In genomic region chr5:38719403-38719802, GRCh38 we compare ENCODE assay signal across 24 cellular contexts.
A peak's percentile ranks its signal among the peaks of the same experiment; 100 is the strongest.
DNase-seq lines count a peak whose midpoint lies in the region; ATAC-seq and TF ChIP-seq lines count a peak whose summit lies in the region.
"Had no signal": no experiment of that assay in that cellular context is flagged by ENCODE, and none has a peak within 500 bp of the region (broad histone marks: within the 10 kb centered on the region; RNA-seq: fewer than 3 reads in every experiment).

No MANE protein-coding gene starts in this region.

- WGBS in H9 (ENCODE audit: extremely low coverage, insufficient read length, low lambda C conversion rate) = no CpG with 5 or more reads among the region's 1 CpG
- 79% methylated on average over 1 of the region's 1 CpG for WGBS in hepatocyte (ENCODE audit: low lambda C conversion rate, missing lambda C conversion rate)
- 45 to 63% methylated on average over 1 of the region's 1 CpG for WGBS in sigmoid colon, 2 donors

- TF ChIP-seq CTCF in H9 (conservative IDR thresholded peaks at IDR 0.05) (no peak), hepatocyte (IDR thresholded peaks at IDR 0.05; ENCODE audit: poor library complexity) (no peak), sigmoid colon (IDR thresholded peaks at IDR 0.05) (no peak)

- ATAC-seq in GM21367 (IDR thresholded peaks at IDR 0.05; ENCODE audit: unreplicated experiment) (no peak), GM21447 (IDR thresholded peaks at IDR 0.05; ENCODE audit: unreplicated experiment) (no peak)
- ATAC-seq: activated T-helper 17 cell treated with anti-CD3 and anti-CD28 coated beads, Interleukin-2, amount 50 U/mL, for 72 hours; body of pancreas; T-helper 17 cell had no signal

- H3K4me1 ChIP-seq in H9 (ENCODE audit: insufficient read depth, low read length) = no peaks in the 10 kb centered on the region
- H3K4me1 ChIP-seq in hepatocyte (ENCODE audit: insufficient read depth) = peaks cover 10% of the 10 kb centered on the region
- H3K4me1 ChIP-seq in sigmoid colon = peaks cover 0 to 21% (median 14%) of the 10 kb centered on the region in 4 donors
- H3K4me1 ChIP-seq: body of pancreas, colonic mucosa, HAP-1, SJCRH30 had no signal

- H2BK20ac ChIP-seq in H9 (ENCODE audit: low read depth, low read length, poor library complexity, severe bottlenecking) = peak overlapping the region; percentile 61

- DNase-seq in H9 (no peak), SK-N-MC (ENCODE audit: low read depth, low spot score) (peak; percentile 98), hepatocyte (ENCODE audit: low spot score) (no peak), sigmoid colon (no peak), NCI-H1436 (lab: John Stamatoyannopoulos, UW) (no peak)
- DNase-seq in activated CD4-positive, alpha-beta T cell treated with anti-CD3 and anti-CD28 coated beads for 1 hour = no peak
- DNase-seq: activated CD4-positive, alpha-beta T cell treated with anti-CD3 and anti-CD28 coated beads, Interleukin-2, amount 50 U/mL, for 4 hours; activated CD8-positive, alpha-beta memory T cell treated with anti-CD3 and anti-CD28 coated beads, Interleukin-2, amount 50 U/mL, for 4 hours; activated naive CD8-positive, alpha-beta T cell treated with anti-CD3 and anti-CD28 coated beads, Interleukin-2, amount 10 ng/mL, durations not matched to agents 7 days and 5 days; body of pancreas; colonic mucosa; DMS 273 treated with DMSO at 0.1 percent for 48 hours; left ventricle myocardium superior; MV-4-11; NCI-H1694 treated with DMSO at 0.1 percent for 48 hours; NCI-H526; SJCRH30; T-helper 17 cell had no signal

- no peaks in the 10 kb centered on the region for H4K20me1 ChIP-seq in H9 (ENCODE audit: control insufficient read depth, insufficient read depth, insufficient read length)
- H4K20me1 ChIP-seq in hepatocyte (ENCODE audit: insufficient read depth, poor library complexity, severe bottlenecking) = no peaks in the 10 kb centered on the region

- no peak overlapping the region for H3T11ph ChIP-seq in H9 (ENCODE audit: low read length)

- no peak overlapping the region for H3K4ac ChIP-seq in H9 (ENCODE audit: low read depth, low read length)

- H2AFZ ChIP-seq in H9 (ENCODE audit: low read length) (no peak overlapping the region), hepatocyte (no peak overlapping the region)

- no peaks in the 10 kb centered on the region for H3K23me2 ChIP-seq in H9 (ENCODE audit: insufficient read length, low read depth, low read length, poor library complexity, severe bottlenecking)

- no peak overlapping the region for H2BK15ac ChIP-seq in H9 (ENCODE audit: low read depth, low read length)

- no peaks in the 10 kb centered on the region for H3K9me3 ChIP-seq in H9 (ENCODE audit: control insufficient read depth, low read depth, low read length)
- H3K9me3 ChIP-seq in SK-N-MC (ENCODE audit: low read depth, low read length) = no peaks in the 10 kb centered on the region
- no peaks in the 10 kb centered on the region for H3K9me3 ChIP-seq in hepatocyte (ENCODE audit: low read depth)
- H3K9me3 ChIP-seq in sigmoid colon = no peaks in the 10 kb centered on the region
- H3K9me3 ChIP-seq: body of pancreas, colonic mucosa, HAP-1 had no signal

- no peaks in the 10 kb centered on the region for H3K79me1 ChIP-seq in H9 (ENCODE audit: insufficient read depth, low read depth, low read length, poor library complexity, severe bottlenecking)

- H3K4me1 Mint-ChIP-seq in H9 = peaks cover 7 to 11% of the 10 kb centered on the region in 2 experiments
- H3K4me1 Mint-ChIP-seq: activated naive CD8-positive, alpha-beta T cell treated with anti-CD3 and anti-CD28 coated beads, Interleukin-2, amount 10 ng/mL, durations not matched to agents 7 days and 5 days; activated T-helper 17 cell treated with anti-CD3 and anti-CD28 coated beads, Interleukin-2, amount 50 U/mL, for 72 hours; CD14-positive monocyte; T-helper 17 cell had no signal

- H3K18ac ChIP-seq in H9 (ENCODE audit: insufficient read length, low read depth, low read length) = no peak overlapping the region

- H3K27me3 ChIP-seq in H9 (ENCODE audit: insufficient read depth, low read length) (no peaks in the 10 kb centered on the region), hepatocyte (peaks cover 3% of the 10 kb centered on the region), sigmoid colon (no peaks in the 10 kb centered on the region)
- H3K27me3 ChIP-seq: body of pancreas, colonic mucosa had no signal

- no peak overlapping the region for H4K5ac ChIP-seq in H9 (ENCODE audit: insufficient read length, low read depth, low read length)

- no peak overlapping the region for H2BK5ac ChIP-seq in H9 (ENCODE audit: insufficient read length, low read length)

- no peaks in the 10 kb centered on the region for H3K9me2 ChIP-seq in hepatocyte (replicated peaks; ENCODE audit: insufficient read depth)

- H3K56ac ChIP-seq in H9 (ENCODE audit: insufficient read length, low read depth, low read length) = no peak overlapping the region

- no peak overlapping the region for H3K4me2 ChIP-seq in H9 (ENCODE audit: insufficient read depth, insufficient read length, low read length)
- peak overlapping the region; percentile 22 for H3K4me2 ChIP-seq in hepatocyte
- H3K4me2 ChIP-seq: KMS-11 had no signal

- H3K27ac ChIP-seq in H9 (ENCODE audit: insufficient read length, low read depth, low read length) (no peak overlapping the region), SK-N-MC (peak overlapping the region; percentile 100), hepatocyte (peak overlapping the region; percentile 42), sigmoid colon (peak overlapping the region in 3 of 4 donors; percentile 47 to 62 (median 62))
- H3K27ac ChIP-seq: body of pancreas, colonic mucosa, KMS-11, SJCRH30 had no signal

- no peak overlapping the region for H3K27ac Mint-ChIP-seq in H9
- H3K27ac Mint-ChIP-seq: activated naive CD8-positive, alpha-beta T cell treated with anti-CD3 and anti-CD28 coated beads, Interleukin-2, amount 10 ng/mL, durations not matched to agents 7 days and 5 days; activated T-helper 17 cell treated with anti-CD3 and anti-CD28 coated beads, Interleukin-2, amount 50 U/mL, for 72 hours; CD14-positive monocyte; T-helper 17 cell had no signal

- intact Hi-C loops in sigmoid colon (cut with DNase I) = no loop called here

- H3K36me3 ChIP-seq in SK-N-MC (ENCODE audit: insufficient read depth, low read length) (no peaks in the 10 kb centered on the region), hepatocyte (replicated peaks; ENCODE audit: insufficient read depth, low read depth) (no peaks in the 10 kb centered on the region), sigmoid colon (no peaks in the 10 kb centered on the region)
- H3K36me3 ChIP-seq: colonic mucosa, HAP-1, SJCRH30 had no signal

- no peak overlapping the region for H3K14ac ChIP-seq in H9 (ENCODE audit: insufficient read depth, low read length)

- no peak overlapping the region for H2BK12ac ChIP-seq in H9 (ENCODE audit: insufficient read length, low read depth, low read length)

- H4K8ac ChIP-seq in H9 (replicated peaks; ENCODE audit: insufficient read length, low read depth, low read length) = no peak overlapping the region

- H3K4me3 ChIP-seq in SK-N-MC (peak overlapping the region; percentile 77), hepatocyte (no peak overlapping the region), sigmoid colon (no peak overlapping the region)
- H3K4me3 ChIP-seq: body of pancreas, colonic mucosa, HAP-1, SJCRH30 had no signal

- no peak overlapping the region for H2BK120ac ChIP-seq in H9 (ENCODE audit: low read depth, low read length, poor library complexity, severe bottlenecking)

- H3K9ac ChIP-seq in H9 (ENCODE audit: extremely low read depth, insufficient read length, low read length) (no peak overlapping the region), SK-N-MC (ENCODE audit: insufficient read length) (peak overlapping the region; percentile 94)
- H3K9ac ChIP-seq: KMS-11 had no signal

- no peak overlapping the region for H3K23ac ChIP-seq in H9 (ENCODE audit: insufficient read length, low read depth, low read length)

- no peak overlapping the region for H4K91ac ChIP-seq in H9 (ENCODE audit: insufficient read length, low read depth, low read length)

- no peaks in the 10 kb centered on the region for H3K9me3 Mint-ChIP-seq in H9
- H3K9me3 Mint-ChIP-seq: activated naive CD8-positive, alpha-beta T cell treated with anti-CD3 and anti-CD28 coated beads, Interleukin-2, amount 10 ng/mL, durations not matched to agents 7 days and 5 days; activated T-helper 17 cell treated with anti-CD3 and anti-CD28 coated beads, Interleukin-2, amount 50 U/mL, for 72 hours had no signal

- no peak overlapping the region for H2AK5ac ChIP-seq in H9 (ENCODE audit: insufficient read length, low read length)

- no peaks in the 10 kb centered on the region for H3K79me2 ChIP-seq in H9 (ENCODE audit: insufficient read depth, low read length)
- H3K79me2 ChIP-seq in hepatocyte = no peaks in the 10 kb centered on the region

- TF ChIP-seq POLR2A in sigmoid colon (IDR thresholded peaks at IDR 0.05) = no peak

- TF ChIP-seq EP300 in sigmoid colon (IDR thresholded peaks at IDR 0.05) = no peak

- H3K4me3 Mint-ChIP-seq in H9 = no peak overlapping the region
- H3K4me3 Mint-ChIP-seq: activated naive CD8-positive, alpha-beta T cell treated with anti-CD3 and anti-CD28 coated beads, Interleukin-2, amount 10 ng/mL, durations not matched to agents 7 days and 5 days; activated T-helper 17 cell treated with anti-CD3 and anti-CD28 coated beads, Interleukin-2, amount 50 U/mL, for 72 hours; CD14-positive monocyte; T-helper 17 cell had no signal

- H3K27me3 Mint-ChIP-seq in H9 (ENCODE audit: low read depth) = no peaks in the 10 kb centered on the region
- H3K27me3 Mint-ChIP-seq: activated naive CD8-positive, alpha-beta T cell treated with anti-CD3 and anti-CD28 coated beads, Interleukin-2, amount 10 ng/mL, durations not matched to agents 7 days and 5 days had no signal

- H3K36me3 Mint-ChIP-seq in H9 (ENCODE audit: insufficient read depth in 1 of 3, low read depth in 3 of 3) = no peaks in the 10 kb centered on the region
- H3K36me3 Mint-ChIP-seq: activated naive CD8-positive, alpha-beta T cell treated with anti-CD3 and anti-CD28 coated beads, Interleukin-2, amount 10 ng/mL, durations not matched to agents 7 days and 5 days; CD14-positive monocyte had no signal
